ENCODE assay signal across 8 cellular contexts in the genomic region with DNA sequence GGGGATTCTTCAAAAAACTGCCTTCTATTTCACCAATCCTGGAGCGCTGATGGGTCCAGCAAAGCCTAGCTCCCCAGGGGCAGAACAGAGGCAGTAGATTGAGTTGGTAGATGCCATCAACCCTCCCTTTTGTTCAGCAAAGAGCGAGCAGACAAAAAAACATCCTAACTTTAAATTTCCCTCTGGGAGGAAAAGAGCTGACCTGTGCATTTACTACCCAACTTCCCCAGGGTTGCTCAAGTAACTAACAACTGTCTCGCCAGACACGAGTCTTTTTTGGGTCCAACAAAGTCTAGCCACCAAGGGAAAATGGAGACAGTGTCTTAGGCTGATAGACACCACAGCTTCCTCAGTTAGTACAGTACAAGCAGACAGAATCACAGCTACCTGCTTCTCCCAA.
"Had no signal": no experiment of that assay in that cellular context is flagged by ENCODE, and none has a peak within 500 bp of the region (broad histone marks: within the 10 kb centered on the region; RNA-seq: fewer than 3 reads in every experiment).

No MANE protein-coding gene starts in this region.

- ATAC-seq: GM12878 had no signal

- H3K4me3 ChIP-seq: GM12878 had no signal

- DNase-seq: GDM1, GF-D8 had no signal

- FAIRE-seq: G401.6, GM12878, GM12891, GM12892, GM18507, GM19239 had no signal
